In genomic region chr2:96213379-96213778, GRCh38 we compare ENCODE assay signal across 2 cellular contexts.
A peak's percentile ranks its signal among the peaks of the same experiment; 100 is the strongest.
TF ChIP-seq lines count a peak whose summit lies in the region.

No MANE protein-coding gene starts in this region.

TF ChIP-seq in GM23338, 12 proteins besides CTCF, POLR2A, EP300 and RAD21:
- TF ChIP-seq ZNF114 (CRISPR knock-in tag; IDR thresholded peaks at IDR 0.05) (no peak), EZH2phosphoT487 (IDR thresholded peaks at IDR 0.05; ENCODE audit: unreplicated experiment) (no peak)
- TF ChIP-seq, protein P1, sequence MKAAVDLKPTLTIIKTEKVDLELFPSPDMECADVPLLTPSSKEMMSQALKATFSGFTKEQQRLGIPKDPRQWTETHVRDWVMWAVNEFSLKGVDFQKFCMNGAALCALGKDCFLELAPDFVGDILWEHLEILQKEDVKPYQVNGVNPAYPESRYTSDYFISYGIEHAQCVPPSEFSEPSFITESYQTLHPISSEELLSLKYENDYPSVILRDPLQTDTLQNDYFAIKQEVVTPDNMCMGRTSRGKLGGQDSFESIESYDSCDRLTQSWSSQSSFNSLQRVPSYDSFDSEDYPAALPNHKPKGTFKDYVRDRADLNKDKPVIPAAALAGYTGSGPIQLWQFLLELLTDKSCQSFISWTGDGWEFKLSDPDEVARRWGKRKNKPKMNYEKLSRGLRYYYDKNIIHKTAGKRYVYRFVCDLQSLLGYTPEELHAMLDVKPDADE (IDR thresholded peaks at IDR 0.05) = no peak
TF ChIP-seq in GM23338: peak in this region for 0.

TF ChIP-seq in K562, 482 proteins besides CTCF, POLR2A, EP300 and RAD21:
- TF ChIP-seq E2F6 (IDR thresholded peaks at IDR 0.05; ENCODE audit: borderline replicate concordance in 1 of 2, extremely low read depth in 1 of 2, insufficient read depth in 1 of 2, insufficient read length in 1 of 2, low read depth in 1 of 2, low read length in 1 of 2, poor library complexity in 1 of 2, severe bottlenecking in 1 of 2) (peak in 1 of 2 experiments; percentile 26), COPS2 (conservative IDR thresholded peaks at IDR 0.05) (no peak), L3MBTL2 (IDR thresholded peaks at IDR 0.05) (peak; percentile 68), FOSL1 (tag; conservative IDR thresholded peaks at IDR 0.05) (no peak), HLTF (IDR thresholded peaks at IDR 0.05) (no peak), TCF3 (CRISPR knock-in tag; IDR thresholded peaks at IDR 0.05) (no peak), SFPQ (IDR thresholded peaks at IDR 0.05; ENCODE audit: low read depth, low read length) (no peak), MGA (IDR thresholded peaks at IDR 0.05) (peak; percentile 39; the same call in 1 of the 2 replicates), CLOCK (CRISPR knock-in tag; IDR thresholded peaks at IDR 0.05; ENCODE audit: borderline replicate concordance) (no peak), TEAD1 (CRISPR knock-in tag; IDR thresholded peaks at IDR 0.05) (no peak), NR0B1 (IDR thresholded peaks at IDR 0.05; ENCODE audit: partially characterized antibody) (no peak), PHB2 (IDR thresholded peaks at IDR 0.05; ENCODE audit: low read depth) (no peak), NCOR1 (IDR thresholded peaks at IDR 0.05) (no peak), ZBTB11 (CRISPR knock-in tag; IDR thresholded peaks at IDR 0.05) (no peak), XRCC5 (IDR thresholded peaks at IDR 0.05; ENCODE audit: low read depth, low read length) (no peak), ZNF785 (CRISPR knock-in tag; IDR thresholded peaks at IDR 0.05) (no peak)
- TF ChIP-seq, protein P2, sequence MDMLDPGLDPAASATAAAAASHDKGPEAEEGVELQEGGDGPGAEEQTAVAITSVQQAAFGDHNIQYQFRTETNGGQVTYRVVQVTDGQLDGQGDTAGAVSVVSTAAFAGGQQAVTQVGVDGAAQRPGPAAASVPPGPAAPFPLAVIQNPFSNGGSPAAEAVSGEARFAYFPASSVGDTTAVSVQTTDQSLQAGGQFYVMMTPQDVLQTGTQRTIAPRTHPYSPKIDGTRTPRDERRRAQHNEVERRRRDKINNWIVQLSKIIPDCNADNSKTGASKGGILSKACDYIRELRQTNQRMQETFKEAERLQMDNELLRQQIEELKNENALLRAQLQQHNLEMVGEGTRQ (CRISPR knock-in tag; IDR thresholded peaks at IDR 0.05) = 0 out of 2 replicates have a peak, but pooled peaks have one; percentile 1
